ENCODE assay signal across 20 cellular contexts in the genomic region with DNA sequence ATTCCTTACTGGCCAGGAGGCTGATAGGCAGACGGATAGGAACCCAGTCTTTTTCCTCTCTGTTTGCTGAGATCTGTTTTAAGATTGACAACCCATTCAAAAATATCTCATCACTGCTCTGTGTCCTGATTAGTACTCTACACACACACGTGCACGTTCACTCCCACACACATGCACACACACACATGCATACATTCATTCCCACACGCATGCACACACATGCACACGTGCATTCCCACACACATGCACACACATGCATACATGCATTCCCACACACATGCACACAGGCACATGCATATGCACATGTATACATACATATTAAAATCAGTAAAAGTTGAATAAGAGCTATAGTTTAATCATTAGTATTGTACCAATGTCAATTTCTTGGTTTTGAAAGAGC.
"Had no signal": no experiment of that assay in that cellular context is flagged by ENCODE, and none has a peak within 500 bp of the region (broad histone marks: within the 10 kb centered on the region; RNA-seq: fewer than 3 reads in every experiment).

No MANE protein-coding gene starts in this region.

- ATAC-seq: K562 had no signal

- H3K27ac ChIP-seq: KMS-11 had no signal

- H3K9me3 Mint-ChIP-seq: IgD-negative memory B cell had no signal

- DNase-seq: MM.1S, NCI-H1092 treated with DMSO at 0.1 percent for 48 hours, NCI-H1436, NCI-H187, NCI-H2029, NCI-H2081 treated with DMSO at 0.1 percent for 48 hours, NCI-H2171, NCI-H226, NCI-H446, NCI-H510A, NCI-H524 treated with DMSO at 0.1 percent for 48 hours, NCI-H69, NCI-H774, SHP77, SK-N-SH, SW 1271 had no signal

- H3K27ac Mint-ChIP-seq: IgD-negative memory B cell had no signal

- FAIRE-seq: K562, RCC 7860 had no signal

- H3K4me3 ChIP-seq: K562 had no signal

- H3K9me3 ChIP-seq: SK-N-SH had no signal

- H3K4me2 ChIP-seq: KMS-11, SK-N-SH had no signal

- H3K9ac ChIP-seq: KMS-11, SK-N-SH had no signal
